Comparison of ENCODE assay signal across 9 cellular contexts in the genomic region with DNA sequence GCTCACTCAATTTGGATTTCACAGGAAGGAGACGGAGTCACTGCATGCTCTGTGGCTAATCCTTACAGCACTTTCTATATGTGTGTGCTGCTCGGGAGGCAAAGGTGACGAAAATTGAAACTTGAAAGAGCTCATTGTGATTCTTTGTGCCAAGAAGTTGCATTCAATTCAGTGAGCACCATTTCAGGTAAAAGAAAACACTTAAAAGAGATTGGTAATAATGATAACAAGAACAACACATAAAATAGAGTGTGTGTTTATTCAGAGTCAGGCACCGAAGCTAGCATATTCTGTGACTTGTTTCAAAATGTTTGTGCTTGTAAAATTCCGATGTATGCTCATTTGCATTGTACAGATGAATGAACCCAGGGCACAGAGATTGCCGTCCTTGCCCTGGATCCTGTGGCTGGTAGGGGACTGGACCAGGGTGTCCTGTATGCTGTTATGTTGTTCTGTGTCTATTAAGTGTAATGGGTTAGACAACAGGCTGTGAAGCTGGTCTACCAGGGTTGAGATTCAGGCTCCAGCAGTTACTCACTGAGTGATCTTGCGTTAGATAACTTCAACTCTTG.
DNase-seq lines count a peak whose midpoint lies in the region; ATAC-seq and TF ChIP-seq lines count a peak whose summit lies in the region.
"Had no signal": no experiment of that assay in that cellular context is flagged by ENCODE, and none has a peak within 500 bp of the region (broad histone marks: within the 10 kb centered on the region; RNA-seq: fewer than 3 reads in every experiment).

No MANE protein-coding gene starts in this region.

- H3K9ac ChIP-seq in GM23248: no peak overlapping the region

- no peaks in the 10 kb centered on the region for H3K27me3 ChIP-seq in GM23248 (replicated peaks; ENCODE audit: insufficient read depth)

- CTCF ChIA-PET in activated CD4-positive, alpha-beta memory T cell treated with anti-CD3 and anti-CD28 coated beads, Interleukin-2, amount 10 ng/mL, durations not matched to agents 7 days and 5 days (lab: Charles Lee): interaction anchor here (0.5 to 1.1 kb wide), 5 partner anchors 9 to 526 kb away, joined by 3 to 4 read pairs (median 3); no protein-coding TSS in a partner anchor

- peaks cover 12% of the 10 kb centered on the region for H3K9me3 Mint-ChIP-seq in activated CD4-positive, alpha-beta memory T cell treated with anti-CD3 and anti-CD28 coated beads, Interleukin-2, amount 10 ng/mL, durations not matched to agents 7 days and 5 days

- H3F3A ChIP-seq in GM23248 (ENCODE audit: insufficient read depth): no peaks in the 10 kb centered on the region; the same call in 1 of the 2 replicates

- H3K4me1 ChIP-seq in GM23248 (ENCODE audit: insufficient read depth): peaks cover 9% of the 10 kb centered on the region

- H4K20me1 ChIP-seq in GM23248 (ENCODE audit: insufficient read depth): no peaks in the 10 kb centered on the region

- WGBS in GM23248 (ENCODE audit: low coverage in 1 of 2, low lambda C conversion rate in 2 of 2, missing lambda C conversion rate in 2 of 2), 2 experiments: 82 to 85% methylated on average over 7 of the region's 7 CpGs

- POLR2A ChIA-PET in activated CD4-positive, alpha-beta memory T cell treated with anti-CD3 and anti-CD28 coated beads, Interleukin-2, amount 10 ng/mL, durations not matched to agents 7 days and 5 days (lab: Charles Lee): interaction anchor here (0.7 to 1.4 kb wide), 7 partner anchors 11 to 543 kb away, joined by 3 to 8 read pairs (median 3); no protein-coding TSS in a partner anchor

- no peaks in the 10 kb centered on the region for H3K9me2 ChIP-seq in GM23248 (ENCODE audit: insufficient read depth)

- no peaks in the 10 kb centered on the region for H3K36me3 ChIP-seq in GM23248 (ENCODE audit: low read depth)

- H3K9me3 ChIP-seq in GM23248 (ENCODE audit: low read depth): no peaks in the 10 kb centered on the region

- peaks cover 12% of the 10 kb centered on the region for H3K36me3 Mint-ChIP-seq in activated CD4-positive, alpha-beta memory T cell treated with anti-CD3 and anti-CD28 coated beads, Interleukin-2, amount 10 ng/mL, durations not matched to agents 7 days and 5 days (ENCODE audit: low read depth)

- H3K27me3 Mint-ChIP-seq in activated CD4-positive, alpha-beta memory T cell treated with anti-CD3 and anti-CD28 coated beads, Interleukin-2, amount 10 ng/mL, durations not matched to agents 7 days and 5 days: no peaks in the 10 kb centered on the region

- peak overlapping the region; percentile 34 for H3K4me3 Mint-ChIP-seq in activated CD4-positive, alpha-beta memory T cell treated with anti-CD3 and anti-CD28 coated beads, Interleukin-2, amount 10 ng/mL, durations not matched to agents 7 days and 5 days

- H3K27ac Mint-ChIP-seq in activated CD4-positive, alpha-beta memory T cell treated with anti-CD3 and anti-CD28 coated beads, Interleukin-2, amount 10 ng/mL, durations not matched to agents 7 days and 5 days: peak overlapping the region; percentile 80

- no peak overlapping the region for H3K4me3 ChIP-seq in GM23248

- H3K4me1 Mint-ChIP-seq in activated CD4-positive, alpha-beta memory T cell treated with anti-CD3 and anti-CD28 coated beads, Interleukin-2, amount 10 ng/mL, durations not matched to agents 7 days and 5 days: peaks cover 57% of the 10 kb centered on the region

- no peak overlapping the region for H3K27ac ChIP-seq in GM23248

- intact Hi-C loops in left cardiac atrium (cut with DNase I): no loop called here

- no peak overlapping the region for H3K4me2 ChIP-seq in GM23248 (ENCODE audit: unreplicated experiment)

- ATAC-seq in GM18505 (IDR thresholded peaks at IDR 0.05; ENCODE audit: unreplicated experiment): peak; percentile 82
- peak; percentile 93 for ATAC-seq in GM19395 (IDR thresholded peaks at IDR 0.05; ENCODE audit: unreplicated experiment)
- peak; percentile 80 for ATAC-seq in HG03045 (IDR thresholded peaks at IDR 0.05; ENCODE audit: unreplicated experiment)
- ATAC-seq in left cardiac atrium: no peak

- H2AFZ ChIP-seq in GM23248: no peak overlapping the region

- H3K79me2 ChIP-seq in GM23248 (ENCODE audit: insufficient read depth): no peaks in the 10 kb centered on the region

- TF ChIP-seq POLR2A in GM18505 (IDR thresholded peaks at IDR 0.05; ENCODE audit: borderline replicate concordance, extremely low read depth, insufficient read depth, insufficient read length): no peak

- peak; percentile 40 for DNase-seq in activated CD4-positive, alpha-beta memory T cell treated with anti-CD3 and anti-CD28 coated beads, Interleukin-2, amount 10 ng/mL, durations not matched to agents 7 days and 5 days
- no peak for DNase-seq in foreskin melanocyte
- DNase-seq in GM23248: no peak
- DNase-seq in left cardiac atrium: no peak
- no peak for DNase-seq in NOMO-1 treated with dmso at 0.1 percent for 144 hours (lab: John Stamatoyannopoulos, UW; ENCODE audit: unreplicated experiment)
- DNase-seq: NCI-H146 had no signal

- in situ Hi-C loops in GM23248 (cut with MboI): no loop called here

Comparison
In these comparisons a context has a peak if more than half of its experiments do, and no peak if none do; other contexts are left out.
1. ATAC-seq: peak in GM18505 (single experiment), GM19395 (single experiment) and HG03045 (single experiment); none in left cardiac atrium (0 of 2).